ENCODE assay signal across 2 cellular contexts in the genomic region with DNA sequence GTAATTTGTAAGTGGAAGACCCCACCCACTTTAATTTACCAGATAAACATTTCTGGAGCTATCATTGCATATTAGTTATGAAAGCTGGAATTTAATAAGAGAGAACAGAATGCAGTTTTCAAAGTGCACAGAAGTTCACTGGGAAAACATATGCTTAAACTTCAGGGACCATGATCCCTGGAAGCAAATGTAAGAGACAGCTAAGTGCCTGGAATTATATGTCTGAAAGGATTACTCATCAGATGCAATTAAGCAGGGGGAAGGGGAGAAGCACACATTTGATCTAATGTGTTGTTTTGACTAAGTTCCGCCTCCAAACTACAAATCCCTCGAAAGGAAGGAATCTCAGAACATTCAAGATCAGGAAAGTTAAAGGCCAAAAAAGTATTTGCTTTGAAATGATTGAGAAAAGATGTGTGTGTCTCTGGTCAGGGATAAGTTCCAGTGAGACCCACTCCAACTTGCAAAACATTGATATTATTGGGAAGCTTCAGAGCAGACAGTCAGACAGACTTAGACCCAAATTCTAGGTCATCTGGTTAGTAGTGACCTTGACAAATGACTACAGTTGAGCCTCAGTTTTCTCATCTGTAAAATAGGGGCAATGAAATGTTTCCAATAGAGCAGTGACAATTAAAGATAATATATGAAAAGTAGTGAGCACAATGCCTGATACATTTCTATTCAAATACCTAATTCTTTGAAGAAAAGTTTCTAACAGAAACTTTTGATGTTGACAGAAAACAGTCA.
TF ChIP-seq lines count a peak whose summit lies in the region.

No MANE protein-coding gene starts in this region.

TF ChIP-seq in A549, 52 proteins besides CTCF, POLR2A, EP300 and RAD21 (continued from another document):
- TF ChIP-seq KDM1A (IDR thresholded peaks at IDR 0.05; ENCODE audit: low read depth) = peak; percentile 90
- TF ChIP-seq CEBPB (IDR thresholded peaks at IDR 0.05) = no peak
- TF ChIP-seq FOSB (CRISPR knock-in tag; IDR thresholded peaks at IDR 0.05) = 0 out of 2 replicates have a peak, but pooled peaks have one; percentile 38
- TF ChIP-seq ZSCAN20 (CRISPR knock-in tag; IDR thresholded peaks at IDR 0.05) = peak; percentile 1; the same call in 1 of the 2 replicates
- TF ChIP-seq HDAC2 (IDR thresholded peaks at IDR 0.05) = peak; percentile 87
- TF ChIP-seq GATA3 (IDR thresholded peaks at IDR 0.05; ENCODE audit: borderline replicate concordance) = no peak; the same call in 1 of the 2 replicates
- TF ChIP-seq RFX5 (IDR thresholded peaks at IDR 0.05) = no peak

TF ChIP-seq in IMR-90, 13 proteins besides CTCF, POLR2A, EP300 and RAD21 (continued from another document):
- TF ChIP-seq RCOR1 (IDR thresholded peaks at IDR 0.05; ENCODE audit: insufficient replicate concordance, low read length) = peak; percentile 87
